ENCODE assay signal across 8 cellular contexts in genomic region chr2:86562485-86562890, GRCh38. TPM values are rescaled to one million over a fixed set of nuclear protein-coding genes. Genes with fewer than 3 reads are reported as not detected.
DNase-seq lines count a peak whose midpoint lies in the region; ATAC-seq and TF ChIP-seq lines count a peak whose summit lies in the region.

No MANE protein-coding gene starts in this region.

- intact Hi-C loops in left ventricle myocardium superior (cut with micrococcal nuclease): no loop called here
- intact Hi-C loops in left lung (cut with DNase I): no loop called here

- peak overlapping the region; percentile 98 for H3K27ac Mint-ChIP-seq in activated naive CD8-positive, alpha-beta T cell treated with anti-CD3 and anti-CD28 coated beads for 36 hours
- H3K27ac Mint-ChIP-seq in type B pancreatic cell: peak overlapping the region; percentile 99

- H3K9me3 ChIP-seq in right atrium auricular region (no peaks in the 10 kb centered on the region), left lung (no peaks in the 10 kb centered on the region)

- H3K36me3 Mint-ChIP-seq in activated naive CD8-positive, alpha-beta T cell treated with anti-CD3 and anti-CD28 coated beads for 36 hours: peaks cover 31% of the 10 kb centered on the region
- peaks cover 24% of the 10 kb centered on the region for H3K36me3 Mint-ChIP-seq in type B pancreatic cell

- TF ChIP-seq CTCF in right atrium auricular region (IDR thresholded peaks at IDR 0.05) (no peak), left lung (IDR thresholded peaks at IDR 0.05) (no peak), type B pancreatic cell (conservative IDR thresholded peaks at IDR 0.05) (no peak)

- H3K4me1 Mint-ChIP-seq in activated naive CD8-positive, alpha-beta T cell treated with anti-CD3 and anti-CD28 coated beads for 36 hours: peaks cover 28% of the 10 kb centered on the region
- H3K4me1 Mint-ChIP-seq in type B pancreatic cell (ENCODE audit: unreplicated experiment): peaks cover 20% of the 10 kb centered on the region

- H3K27me3 ChIP-seq in right atrium auricular region: no peaks in the 10 kb centered on the region
- H3K27me3 ChIP-seq in left lung: no peaks in the 10 kb centered on the region

- H3K27ac ChIP-seq in right atrium auricular region (peak overlapping the region; percentile 95 to 97), left lung (peak overlapping the region; percentile 100)

- DNase-seq in right atrium auricular region (ENCODE audit: low spot score) (no peak), left ventricle myocardium superior (no peak), left lung (no peak), type B pancreatic cell (ENCODE audit: extremely low spot score, unreplicated experiment) (no peak), NCI-H524 treated with DMSO at 0.1 percent for 48 hours (lab: John Stamatoyannopoulos, UW) (no peak), SIG-M5 treated with dmso at 0.1 percent for 504 hours (lab: John Stamatoyannopoulos, UW; ENCODE audit: unreplicated experiment) (no peak)
- DNase-seq in activated naive CD8-positive, alpha-beta T cell treated with anti-CD3 and anti-CD28 coated beads for 36 hours: no peak

- H3K4me1 ChIP-seq in right atrium auricular region (peaks cover 0 to 33% of the 10 kb centered on the region in 2 donors), left lung (peaks cover 4 to 40% of the 10 kb centered on the region in 2 donors)

- H3K27me3 Mint-ChIP-seq in activated naive CD8-positive, alpha-beta T cell treated with anti-CD3 and anti-CD28 coated beads for 36 hours: no peaks in the 10 kb centered on the region
- H3K27me3 Mint-ChIP-seq in type B pancreatic cell: peaks cover 15% of the 10 kb centered on the region

- H3K4me3 ChIP-seq in right atrium auricular region (peak overlapping the region; percentile 57 to 70), left lung (peak overlapping the region; percentile 64 to 69)

- H3K4me3 Mint-ChIP-seq in activated naive CD8-positive, alpha-beta T cell treated with anti-CD3 and anti-CD28 coated beads for 36 hours: peak overlapping the region; percentile 93
- peak overlapping the region; percentile 93 for H3K4me3 Mint-ChIP-seq in type B pancreatic cell

- ATAC-seq in left ventricle myocardium superior (no peak), left lung (no peak), HG02840 (IDR thresholded peaks at IDR 0.05; ENCODE audit: low FRiP score, unreplicated experiment) (no peak)

- H3K36me3 ChIP-seq in right atrium auricular region (no peaks in the 10 kb centered on the region), left lung (no peaks in the 10 kb centered on the region)

- peaks cover 6% of the 10 kb centered on the region for H3K9me3 Mint-ChIP-seq in activated naive CD8-positive, alpha-beta T cell treated with anti-CD3 and anti-CD28 coated beads for 36 hours
- peaks cover 12% of the 10 kb centered on the region for H3K9me3 Mint-ChIP-seq in type B pancreatic cell

RNA-seq across cellular contexts. Expression of gene CHMP3, which starts 0.8 kb away (rescaled TPM):
- total RNA-seq in right atrium auricular region (10 to 100 TPM; 79.7 to 89.1 TPM), left ventricle myocardium superior (184 TPM), left lung (100 to 1,000 TPM; 117 to 134 TPM), type B pancreatic cell (ENCODE audit: low replicate concordance) (76.4 and 114 TPM in 2 replicates)
- total RNA-seq in activated naive CD8-positive, alpha-beta T cell treated with anti-CD3 and anti-CD28 coated beads for 36 hours: 10 to 100 TPM; 40.5 to 42.6 TPM
